In the genomic region with DNA sequence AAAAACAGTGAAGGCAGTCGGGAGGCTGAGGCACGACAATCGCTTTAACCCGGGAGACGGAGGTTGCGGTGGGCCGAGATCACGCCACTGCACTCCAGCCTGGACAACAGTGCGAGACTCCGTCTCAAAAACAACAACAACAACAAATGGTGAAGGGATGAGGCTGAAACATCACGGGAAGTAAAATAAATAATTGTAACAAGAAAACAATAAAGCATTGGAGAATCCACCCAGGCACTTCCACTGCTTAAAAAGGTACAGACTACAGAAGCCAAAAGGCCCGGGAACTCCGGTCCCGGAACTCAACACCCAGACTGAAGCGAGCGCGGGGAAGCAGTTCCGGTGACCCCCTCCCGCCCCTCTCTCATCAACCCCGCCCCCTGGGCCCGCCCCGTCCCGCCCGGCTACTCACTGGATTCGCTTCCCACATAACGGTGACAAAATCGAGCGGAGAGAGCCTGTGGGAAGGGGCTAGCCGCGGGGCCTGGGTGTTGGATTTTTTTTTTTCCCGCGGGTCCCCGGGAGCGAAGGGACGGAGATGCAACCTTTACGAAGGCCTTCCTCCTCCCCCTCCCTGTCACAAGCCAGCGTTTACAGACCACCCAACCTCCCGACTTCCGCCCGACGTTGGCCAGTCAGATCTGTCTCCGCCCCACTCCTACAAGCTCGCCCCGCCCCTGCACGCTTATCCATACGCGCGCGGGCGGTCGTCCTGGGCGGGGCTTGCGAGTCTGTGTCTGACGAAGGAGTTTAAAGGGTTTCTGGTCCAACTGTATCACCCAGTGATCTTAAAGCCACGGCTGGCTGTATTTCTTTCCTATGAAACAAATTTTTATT, we compare ENCODE assay signal across 8 cellular contexts. TPM values are rescaled to one million over a fixed set of nuclear protein-coding genes. Genes with fewer than 3 reads are reported as not detected.
DNase-seq lines count a peak whose midpoint lies in the region; ATAC-seq and TF ChIP-seq lines count a peak whose summit lies in the region.

A gene with protein sequence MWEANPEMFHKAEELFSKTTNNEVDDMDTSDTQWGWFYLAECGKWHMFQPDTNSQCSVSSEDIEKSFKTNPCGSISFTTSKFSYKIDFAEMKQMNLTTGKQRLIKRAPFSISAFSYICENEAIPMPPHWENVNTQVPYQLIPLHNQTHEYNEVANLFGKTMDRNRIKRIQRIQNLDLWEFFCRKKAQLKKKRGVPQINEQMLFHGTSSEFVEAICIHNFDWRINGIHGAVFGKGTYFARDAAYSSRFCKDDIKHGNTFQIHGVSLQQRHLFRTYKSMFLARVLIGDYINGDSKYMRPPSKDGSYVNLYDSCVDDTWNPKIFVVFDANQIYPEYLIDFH (minus strand): TSS at position 600 of the 837 bp plus-strand sequence. CDS start 170 bp downstream, at position 430.

- H3K4me3 Mint-ChIP-seq in activated naive CD4-positive, alpha-beta T cell treated with anti-CD3 and anti-CD28 coated beads, Interleukin-2, amount 50 U/mL, for 24 hours: peak within 1 kb of the TSS; percentile 99

- TF ChIP-seq CTCF in omental fat pad (IDR thresholded peaks at IDR 0.05): no peak
- no peak for TF ChIP-seq CTCF in thoracic aorta (IDR thresholded peaks at IDR 0.05)

- H3K27ac Mint-ChIP-seq in activated naive CD4-positive, alpha-beta T cell treated with anti-CD3 and anti-CD28 coated beads, Interleukin-2, amount 50 U/mL, for 24 hours: peak within 1 kb of the TSS; percentile 100

- DNase-seq in GM04504 (ENCODE audit: low read depth) (peak; percentile 88), NCI-H1092 (lab: John Stamatoyannopoulos, UW) (peak; percentile 93), globus pallidus (ENCODE audit: low spot score) (peak; percentile 97), omental fat pad (ENCODE audit: low spot score) (peak; percentile 95), thoracic aorta (ENCODE audit: low spot score) (peak; percentile 96)

- no peaks in the 10 kb centered on the region for H3K9me3 ChIP-seq in thoracic aorta

- peak; percentile 95 for ATAC-seq in HG02571 (IDR thresholded peaks at IDR 0.05; ENCODE audit: unreplicated experiment)
- peak; percentile 100 for ATAC-seq in SK-N-SH treated with all-trans-retinoic acid at 6 μM for 48 hours
- ATAC-seq in omental fat pad (ENCODE audit: low FRiP score): peak; percentile 99
- ATAC-seq in thoracic aorta (ENCODE audit: insufficient number of reproducible peaks, low FRiP score, low read depth): peak; percentile 96

- peaks cover 11% of the 10 kb centered on the region for H3K9me3 Mint-ChIP-seq in activated naive CD4-positive, alpha-beta T cell treated with anti-CD3 and anti-CD28 coated beads, Interleukin-2, amount 50 U/mL, for 24 hours

- H3K36me3 ChIP-seq in thoracic aorta: no peaks in the 10 kb centered on the region

- peaks cover 48% of the 10 kb centered on the region for H3K4me1 Mint-ChIP-seq in activated naive CD4-positive, alpha-beta T cell treated with anti-CD3 and anti-CD28 coated beads, Interleukin-2, amount 50 U/mL, for 24 hours

- H3K4me1 ChIP-seq in thoracic aorta (ENCODE audit: control insufficient read depth in 1 of 2, low read depth in 2 of 2): peaks cover 11 to 19% of the 10 kb centered on the region in 2 donors

- H3K27me3 ChIP-seq in thoracic aorta (replicated peaks; ENCODE audit: insufficient read depth): no peaks in the 10 kb centered on the region

- H3K4me3 ChIP-seq in thoracic aorta: peak within 1 kb of the TSS; percentile 82

- H3K36me3 Mint-ChIP-seq in activated naive CD4-positive, alpha-beta T cell treated with anti-CD3 and anti-CD28 coated beads, Interleukin-2, amount 50 U/mL, for 24 hours: peaks cover 10% of the 10 kb centered on the region

- H3K27ac ChIP-seq in thoracic aorta: peak within 1 kb of the TSS; percentile 86

- H3K27me3 Mint-ChIP-seq in activated naive CD4-positive, alpha-beta T cell treated with anti-CD3 and anti-CD28 coated beads, Interleukin-2, amount 50 U/mL, for 24 hours: no peaks in the 10 kb centered on the region

TF ChIP-seq in SK-N-SH treated with all-trans-retinoic acid at 6 μM for 48 hours, 23 proteins besides CTCF, POLR2A, EP300 and RAD21:
- TF ChIP-seq, protein P1, sequence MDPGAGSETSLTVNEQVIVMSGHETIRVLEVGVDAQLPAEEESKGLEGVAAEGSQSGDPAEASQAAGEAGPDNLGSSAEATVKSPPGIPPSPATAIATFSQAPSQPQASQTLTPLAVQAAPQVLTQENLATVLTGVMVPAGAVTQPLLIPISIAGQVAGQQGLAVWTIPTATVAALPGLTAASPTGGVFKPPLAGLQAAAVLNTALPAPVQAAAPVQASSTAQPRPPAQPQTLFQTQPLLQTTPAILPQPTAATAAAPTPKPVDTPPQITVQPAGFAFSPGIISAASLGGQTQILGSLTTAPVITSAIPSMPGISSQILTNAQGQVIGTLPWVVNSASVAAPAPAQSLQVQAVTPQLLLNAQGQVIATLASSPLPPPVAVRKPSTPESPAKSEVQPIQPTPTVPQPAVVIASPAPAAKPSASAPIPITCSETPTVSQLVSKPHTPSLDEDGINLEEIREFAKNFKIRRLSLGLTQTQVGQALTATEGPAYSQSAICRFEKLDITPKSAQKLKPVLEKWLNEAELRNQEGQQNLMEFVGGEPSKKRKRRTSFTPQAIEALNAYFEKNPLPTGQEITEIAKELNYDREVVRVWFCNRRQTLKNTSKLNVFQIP (CRISPR knock-in tag; IDR thresholded peaks at IDR 0.05; ENCODE audit: borderline replicate concordance, low read depth): no peak
- TF ChIP-seq, protein P2, sequence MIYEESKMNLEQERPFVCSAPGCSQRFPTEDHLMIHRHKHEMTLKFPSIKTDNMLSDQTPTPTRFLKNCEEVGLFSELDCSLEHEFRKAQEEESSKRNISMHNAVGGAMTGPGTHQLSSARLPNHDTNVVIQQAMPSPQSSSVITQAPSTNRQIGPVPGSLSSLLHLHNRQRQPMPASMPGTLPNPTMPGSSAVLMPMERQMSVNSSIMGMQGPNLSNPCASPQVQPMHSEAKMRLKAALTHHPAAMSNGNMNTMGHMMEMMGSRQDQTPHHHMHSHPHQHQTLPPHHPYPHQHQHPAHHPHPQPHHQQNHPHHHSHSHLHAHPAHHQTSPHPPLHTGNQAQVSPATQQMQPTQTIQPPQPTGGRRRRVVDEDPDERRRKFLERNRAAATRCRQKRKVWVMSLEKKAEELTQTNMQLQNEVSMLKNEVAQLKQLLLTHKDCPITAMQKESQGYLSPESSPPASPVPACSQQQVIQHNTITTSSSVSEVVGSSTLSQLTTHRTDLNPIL (CRISPR knock-in tag; IDR thresholded peaks at IDR 0.05; ENCODE audit: low read depth): no peak
- TF ChIP-seq GLIS3 (CRISPR knock-in tag; IDR thresholded peaks at IDR 0.05) (no peak), ZNF8 (CRISPR knock-in tag; IDR thresholded peaks at IDR 0.05) (no peak), RARB (CRISPR knock-in tag; IDR thresholded peaks at IDR 0.05) (no peak), TCF4 (CRISPR knock-in tag; IDR thresholded peaks at IDR 0.05; ENCODE audit: borderline replicate concordance) (no peak), TOX (CRISPR knock-in tag; IDR thresholded peaks at IDR 0.05; ENCODE audit: borderline replicate concordance) (no peak), ARNTL (CRISPR knock-in tag; IDR thresholded peaks at IDR 0.05; ENCODE audit: borderline replicate concordance, low read depth) (no peak), ZNF70 (CRISPR knock-in tag; IDR thresholded peaks at IDR 0.05) (no peak)

RNA-seq across cellular contexts. Expression of the gene that starts here (rescaled TPM):
- total RNA-seq in omental fat pad: 10 to 100 TPM in 1 of 4 donors, 1 to 10 TPM in 3; 4.0 to 14.8 (median 5.7) TPM
- 10 to 100 TPM in 1 of 2 donors, 1 to 10 TPM in 1; 2.8 to 11.4 TPM for total RNA-seq in thoracic aorta

Comparison
In these comparisons a context has a peak if more than half of its experiments do, and no peak if none do; other contexts are left out.
1. Peak in every context shown above with its lines: DNase-seq, ATAC-seq, H3K4me3 ChIP-seq and H3K27ac ChIP-seq.